Comparison of ENCODE assay signal across 19 cellular contexts in the genomic region with DNA sequence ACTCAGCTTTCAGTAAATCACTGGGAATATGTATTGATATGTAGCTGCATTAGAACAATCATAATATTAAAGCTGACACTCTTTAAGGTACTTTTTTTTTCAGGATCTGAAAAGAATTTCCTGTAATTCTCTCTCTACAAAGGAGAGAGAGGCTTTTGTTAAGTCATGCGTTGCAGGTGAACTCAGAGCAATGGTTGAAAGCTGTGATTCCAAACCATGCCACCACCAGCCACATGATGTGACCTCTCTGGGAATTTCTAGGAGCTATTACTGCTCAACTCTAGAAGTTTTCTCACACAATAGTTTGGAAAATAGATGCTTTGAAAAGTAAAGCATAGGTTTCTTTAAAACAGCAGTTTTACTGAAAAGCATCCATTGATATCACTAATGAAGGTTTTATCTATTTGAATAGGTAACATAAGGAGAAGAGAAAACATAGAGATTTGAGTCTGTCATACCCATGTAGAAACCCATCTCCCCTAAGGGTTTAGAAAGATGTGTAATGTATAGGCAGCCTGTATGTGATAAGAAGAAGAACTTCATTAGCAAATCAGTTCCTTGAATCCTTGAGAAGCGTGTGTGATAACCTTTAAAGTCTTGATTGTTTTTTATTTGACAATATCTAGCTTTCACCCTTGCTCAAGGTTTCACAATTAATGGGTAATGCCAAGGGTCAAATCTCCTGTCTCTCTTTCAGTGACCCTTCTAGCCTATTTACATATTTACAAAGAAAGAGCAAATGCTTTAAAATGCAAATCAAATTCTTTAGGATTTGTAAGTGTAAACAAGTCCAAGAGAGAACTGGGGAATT.
DNase-seq lines count a peak whose midpoint lies in the region; ATAC-seq, FAIRE-seq and TF ChIP-seq lines count a peak whose summit lies in the region.
"Had no signal": no experiment of that assay in that cellular context is flagged by ENCODE, and none has a peak within 500 bp of the region (broad histone marks: within the 10 kb centered on the region; RNA-seq: fewer than 3 reads in every experiment).

No MANE protein-coding gene starts in this region.

- H2BK12ac ChIP-seq in H1 (ENCODE audit: low read depth, low read length), result no peak overlapping the region

- no peak overlapping the region for H3K56ac ChIP-seq in H1 (replicated peaks; ENCODE audit: insufficient read length, low read depth, low read length)

- ATAC-seq in HG03442 (IDR thresholded peaks at IDR 0.05; ENCODE audit: unreplicated experiment), result no peak
- no peak for ATAC-seq in GM18868 (IDR thresholded peaks at IDR 0.05; ENCODE audit: unreplicated experiment)
- no peak for ATAC-seq in GM18861 (IDR thresholded peaks at IDR 0.05; ENCODE audit: unreplicated experiment)
- ATAC-seq: K562, PC-3 had no signal

- H3K23me2 ChIP-seq in H1 (ENCODE audit: low read depth, low read length), result no peaks in the 10 kb centered on the region

- no peak for TF ChIP-seq POLR2A in H1 (IDR thresholded peaks at IDR 0.05; ENCODE audit: control extremely low read depth in 1 of 2, low read depth in 2 of 2, low read length in 2 of 2)

- H3K9me3 ChIP-seq in HUES48 (ENCODE audit: control insufficient read depth, insufficient read depth, low read length) (peaks cover 14% of the 10 kb centered on the region), H1 (ENCODE audit: insufficient read depth in 2 of 2, low read depth in 1 of 2, low read length in 1 of 2) (peaks cover 8 to 10% of the 10 kb centered on the region in 2 experiments; a peak in 3 of 4 replicates), iPS-20b (ENCODE audit: insufficient read depth, low read depth, low read length) (peaks cover 10% of the 10 kb centered on the region)
- H3K9me3 ChIP-seq: SJCRH30 had no signal

- no peak overlapping the region for H2BK5ac ChIP-seq in H1 (ENCODE audit: low read depth, low read length)

- H4K91ac ChIP-seq in H1 (replicated peaks; ENCODE audit: insufficient read length, low read length), result no peak overlapping the region

- TF ChIP-seq CTCF in H1 (IDR thresholded peaks at IDR 0.05; ENCODE audit: control extremely low read depth in 1 of 3, insufficient read depth in 1 of 3, low read depth in 1 of 3, low read length in 3 of 3), result no peak

- H3K4ac ChIP-seq in H1 (replicated peaks; ENCODE audit: insufficient read length, low read depth, low read length), result no peak overlapping the region

- peak overlapping the region; percentile 55 for H4K5ac ChIP-seq in H1 (ENCODE audit: insufficient read length, low read depth, low read length)

- TF ChIP-seq RAD21 in H1 (IDR thresholded peaks at IDR 0.05 in 1 of 2, conservative IDR thresholded peaks at IDR 0.05 in 1 of 2; ENCODE audit: low read depth in 2 of 2, low read length in 2 of 2), result no peak

- no peaks in the 10 kb centered on the region for H3K79me1 ChIP-seq in H1 (ENCODE audit: low read depth, low read length)

- H3K36me3 ChIP-seq in HUES48 (ENCODE audit: control insufficient read depth, insufficient read depth, low read length), result no peaks in the 10 kb centered on the region
- peaks cover 0 to 6% (median 2%) of the 10 kb centered on the region in 4 experiments; a peak in 2 of 8 replicates for H3K36me3 ChIP-seq in H1 (ENCODE audit: control insufficient read depth in 2 of 4, insufficient read depth in 4 of 4, low read length in 3 of 4)
- no peaks in the 10 kb centered on the region for H3K36me3 ChIP-seq in iPS-20b (ENCODE audit: insufficient read depth, low read depth, low read length)
- H3K36me3 ChIP-seq: SJCRH30 had no signal

- H2BK120ac ChIP-seq in H1 (replicated peaks; ENCODE audit: low read depth, low read length), result no peak overlapping the region

- H2BK20ac ChIP-seq in H1 (ENCODE audit: low read length), result no peak overlapping the region

- no peak overlapping the region for H3K23ac ChIP-seq in H1 (ENCODE audit: insufficient read length)

- no peak overlapping the region for H2AK5ac ChIP-seq in H1 (ENCODE audit: low read depth, low read length)

- TF ChIP-seq EP300 in H1 (IDR thresholded peaks at IDR 0.05; ENCODE audit: borderline replicate concordance in 1 of 2, low read depth in 2 of 2, low read length in 2 of 2), result no peak; a peak in 1 of 3 replicates

- peak overlapping the region in 1 of 2 experiments; percentile 41; a peak in 3 of 4 replicates for H3K4me2 ChIP-seq in H1 (ENCODE audit: insufficient read depth in 1 of 2, low read depth in 2 of 2, low read length in 2 of 2)

- peak overlapping the region; percentile 90 for H3K27ac ChIP-seq in HUES48 (ENCODE audit: low read depth, low read length)
- no peak overlapping the region for H3K27ac ChIP-seq in H1 (ENCODE audit: low read depth, low read length)
- H3K27ac ChIP-seq in iPS-20b (ENCODE audit: low read length), result peak overlapping the region; percentile 68
- H3K27ac ChIP-seq: C4-2B, RWPE1, SJCRH30 had no signal

- no peak overlapping the region; the same call in 1 of the 2 replicates for H3K18ac ChIP-seq in H1 (ENCODE audit: extremely low read depth, low read length)

- no peak overlapping the region for H4K8ac ChIP-seq in H1 (ENCODE audit: extremely low read depth, insufficient read depth, low read length)

- no peaks in the 10 kb centered on the region for H3K79me2 ChIP-seq in H1 (ENCODE audit: control insufficient read depth in 1 of 2, insufficient read depth in 2 of 2, low read length in 2 of 2)

- H3K4me3 ChIP-seq in HUES48 (ENCODE audit: low read depth, low read length) (peak overlapping the region; percentile 34; the same call in 1 of the 2 replicates), H1 (ENCODE audit: extremely low read depth in 1 of 4, insufficient read depth in 2 of 4, low read depth in 3 of 4, low read length in 4 of 4) (peak overlapping the region in 1 of 4 experiments; percentile 23; a peak in 1 of 8 replicates), iPS-20b (ENCODE audit: low read length) (peak overlapping the region; percentile 49; the same call in 1 of the 2 replicates)
- H3K4me3 ChIP-seq: K562, SJCRH30 had no signal

- H2BK15ac ChIP-seq in H1 (ENCODE audit: low read length), result no peak overlapping the region

- no peak overlapping the region for H3K14ac ChIP-seq in H1 (ENCODE audit: insufficient read length)

- FAIRE-seq in H1 (lab: Jason Lieb, UNC), result no peak
- FAIRE-seq: K562 had no signal

- CTCF ChIA-PET in H1 (lab: Charles Lee; ENCODE audit: partially characterized antibody), result interaction anchor here (1.0 kb wide), 1 partner anchor 410 kb away, joined by 3 read pairs; no protein-coding TSS in a partner anchor

- DNase-seq in H1 (ENCODE audit: low read depth in 1 of 2, low spot score in 2 of 2), result peak in 1 of 2 experiments; percentile 39
- peak; percentile 80 for DNase-seq in renal cortical epithelial cell (ENCODE audit: low read depth)
- DNase-seq: COR-L47; DMS153; HCEC 1CT; NCI-H1417; NCI-H187 treated with DMSO at 0.1 percent for 48 hours; NCI-H69; NK-92 treated with Interleukin-12 subunit alpha and Interleukin-12 subunit beta, amount 100 ng/mL, for 24 hours; PC-3; SJCRH30 had no signal

- H3K9ac ChIP-seq in HUES48 (ENCODE audit: low read depth, low read length), result no peak overlapping the region
- no peak overlapping the region for H3K9ac ChIP-seq in H1 (replicated peaks in 1 of 4; ENCODE audit: extremely low read depth in 1 of 4, low read depth in 3 of 4, low read length in 3 of 4)
- H3K9ac ChIP-seq in iPS-20b (ENCODE audit: low read depth, low read length), result peak overlapping the region; percentile 45; the same call in 1 of the 2 replicates

- WGBS in H1 (ENCODE audit: extremely low coverage in 1 of 2, insufficient coverage in 1 of 2, insufficient read length in 1 of 2, insufficient replicate concordance in 2 of 2, low coverage in 1 of 2, low lambda C conversion rate in 2 of 2, missing lambda C conversion rate in 1 of 2), 2 experiments, result 24% methylated on average over 2 of the region's 2 CpGs; no CpG with 5 or more reads in 1 of the 2 experiments

- H3K27me3 ChIP-seq in HUES48 (ENCODE audit: control insufficient read depth, insufficient read depth, low read length) (no peaks in the 10 kb centered on the region), H1 (replicated peaks in 1 of 4; ENCODE audit: control insufficient read depth in 3 of 4, extremely low read depth in 1 of 4, insufficient read depth in 3 of 4, low read length in 3 of 4) (0 out of 7 replicates have a peak, but pooled peaks cover 0 to 1% (median 0%) of the 10 kb centered on the region in 4 experiments), iPS-20b (ENCODE audit: insufficient read depth, low read length) (no peaks in the 10 kb centered on the region)
- H3K27me3 ChIP-seq: SJCRH30 had no signal

- POLR2A ChIA-PET in H1 (lab: Charles Lee; ENCODE audit: partially characterized antibody), result interaction anchor here (1.2 kb wide), 1 partner anchor 30 kb away, joined by 3 read pairs; no protein-coding TSS in a partner anchor

- H4K20me1 ChIP-seq in H1 (replicated peaks in 1 of 2; ENCODE audit: control insufficient read depth in 1 of 2, insufficient read depth in 2 of 2, low read length in 2 of 2), result no peaks in the 10 kb centered on the region

- H2AFZ ChIP-seq in H1 (ENCODE audit: low read length), result no peak overlapping the region

- H3K4me1 ChIP-seq in HUES48 (ENCODE audit: control insufficient read depth, insufficient read depth, low read length) (peaks cover 24% of the 10 kb centered on the region), H1 (replicated peaks in 1 of 4; ENCODE audit: control insufficient read depth in 3 of 4, insufficient read depth in 4 of 4, low read length in 3 of 4) (peaks cover 0 to 11% (median 8%) of the 10 kb centered on the region in 4 experiments; a peak in 5 of 7 replicates), iPS-20b (ENCODE audit: insufficient read depth, low read length) (peaks cover 24% of the 10 kb centered on the region; the same call in 1 of the 2 replicates)
- H3K4me1 ChIP-seq: SJCRH30 had no signal

TF ChIP-seq in H1, 55 proteins besides CTCF, POLR2A, EP300 and RAD21 (continues in another document):
- TF ChIP-seq ASH2L (IDR thresholded peaks at IDR 0.05; ENCODE audit: low read length), result peak; percentile 61
- TF ChIP-seq CEBPB (IDR thresholded peaks at IDR 0.05; ENCODE audit: low read depth, low read length), result peak; percentile 77; the same call in 1 of the 2 replicates
- no peak for TF ChIP-seq KDM5A (IDR thresholded peaks at IDR 0.05; ENCODE audit: low read length)
